Comparison of ENCODE assay signal across 1 cellular context in the genomic region with DNA sequence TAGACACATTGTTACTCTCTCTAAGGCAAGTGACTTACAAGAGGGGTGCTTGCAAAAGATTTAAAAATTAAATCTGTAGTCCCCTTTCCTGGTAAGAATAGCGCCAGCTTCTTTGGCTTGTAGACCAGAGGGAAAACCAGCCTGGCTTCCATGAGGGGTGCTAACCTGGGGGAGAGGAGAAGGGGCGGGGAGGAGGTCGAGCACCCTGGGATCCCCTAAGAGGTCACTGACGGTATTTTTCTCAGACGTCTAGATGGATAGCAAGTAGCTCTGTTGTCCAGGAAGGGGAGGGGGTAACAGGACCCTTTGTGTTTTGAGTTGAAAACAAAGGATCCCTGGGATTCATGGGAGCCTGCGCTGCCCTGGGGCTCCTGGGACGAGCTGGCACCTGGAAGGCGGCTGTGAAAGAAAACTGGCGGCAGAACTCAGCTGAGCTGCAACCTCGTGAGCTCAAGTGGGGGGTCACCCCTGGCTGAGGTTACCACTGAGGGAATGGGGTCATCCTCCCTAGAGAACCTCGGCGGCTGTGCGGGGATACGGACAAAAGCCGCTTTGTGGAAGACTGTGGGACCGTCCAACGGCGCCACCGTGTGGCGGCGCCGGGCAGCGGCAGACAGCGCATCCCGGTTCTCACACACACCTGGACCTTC.
A peak's percentile ranks its signal among the peaks of the same experiment; 100 is the strongest.
TF ChIP-seq lines count a peak whose summit lies in the region.

No MANE protein-coding gene starts in this region.

TF ChIP-seq in K562, 482 proteins besides CTCF, POLR2A, EP300 and RAD21 (continued from another document):
- TF ChIP-seq NR0B1 (IDR thresholded peaks at IDR 0.05; ENCODE audit: partially characterized antibody) = no peak
- no peak for TF ChIP-seq RNF219 (CRISPR knock-in tag; IDR thresholded peaks at IDR 0.05)
- TF ChIP-seq SMC3 (conservative IDR thresholded peaks at IDR 0.05; ENCODE audit: insufficient read depth, low read depth, low read length) = peak; percentile 79
- TF ChIP-seq ARNT (IDR thresholded peaks at IDR 0.05) = no peak
- no peak for TF ChIP-seq ZNF551 (CRISPR knock-in tag; IDR thresholded peaks at IDR 0.05)
- TF ChIP-seq HDAC2 (IDR thresholded peaks at IDR 0.05) = no peak
- TF ChIP-seq CTBP1 (IDR thresholded peaks at IDR 0.05; ENCODE audit: borderline replicate concordance) = peak; percentile 30; the same call in 1 of the 2 replicates
- 0 out of 2 replicates have a peak, but pooled peaks have one; percentile 49 for TF ChIP-seq ZEB2 (IDR thresholded peaks at IDR 0.05)
- TF ChIP-seq ELF4 (CRISPR knock-in tag; IDR thresholded peaks at IDR 0.05) = no peak
